Comparison of ENCODE assay signal across 22 cellular contexts in the genomic region with DNA sequence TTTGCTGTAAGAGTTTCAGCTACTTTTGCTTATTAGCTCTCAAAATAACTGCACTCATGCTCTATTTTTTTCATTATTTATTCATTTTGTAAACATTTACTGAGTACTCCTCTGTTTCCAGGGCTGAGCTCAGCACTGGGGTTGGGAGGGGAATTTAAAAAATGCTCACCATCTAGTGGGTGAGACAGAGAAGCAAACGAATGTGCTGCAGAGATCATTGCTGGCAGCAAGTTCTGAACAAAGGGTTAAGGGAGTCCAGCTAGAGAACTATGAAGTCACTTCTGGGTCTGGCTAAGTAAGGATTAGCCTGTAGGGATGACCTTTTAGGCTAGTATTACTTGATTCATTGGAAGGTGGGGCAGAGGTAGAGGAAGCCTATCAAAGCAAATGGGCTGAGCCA.
DNase-seq lines count a peak whose midpoint lies in the region; ATAC-seq, FAIRE-seq and TF ChIP-seq lines count a peak whose summit lies in the region.
"Had no signal": no experiment of that assay in that cellular context is flagged by ENCODE, and none has a peak within 500 bp of the region (broad histone marks: within the 10 kb centered on the region; RNA-seq: fewer than 3 reads in every experiment).

No MANE protein-coding gene starts in this region.

- H3K18ac ChIP-seq in H9 (ENCODE audit: insufficient read length, low read depth, low read length), result no peak overlapping the region

- no peak overlapping the region for H2BK120ac ChIP-seq in H9 (ENCODE audit: low read depth, low read length, poor library complexity, severe bottlenecking)

- no peak overlapping the region for H4K5ac ChIP-seq in H9 (ENCODE audit: insufficient read length, low read depth, low read length)

- peak overlapping the region; percentile 44 for H4K91ac ChIP-seq in H9 (ENCODE audit: insufficient read length, low read depth, low read length)

- H3K79me1 ChIP-seq in H9 (ENCODE audit: insufficient read depth, low read depth, low read length, poor library complexity, severe bottlenecking), result no peaks in the 10 kb centered on the region

- H3K9me3 Mint-ChIP-seq in H9, result no peaks in the 10 kb centered on the region
- H3K9me3 Mint-ChIP-seq: CD8-positive, alpha-beta T cell; natural killer cell; stimulated activated memory B cell treated with anti-CD40 and anti-IgM and Interleukin-4, amounts not matched to agents 10 μg/mL and 1 μg/mL and 100 μg/mL, for 72 hours; T-cell had no signal

- H3K4me1 Mint-ChIP-seq in H9, result peaks cover 61 to 65% of the 10 kb centered on the region in 2 experiments

- H3K4me1 ChIP-seq in H9 (ENCODE audit: insufficient read depth, low read length), result peaks cover 25% of the 10 kb centered on the region
- no peaks in the 10 kb centered on the region for H3K4me1 ChIP-seq in breast epithelium
- peaks cover 6 to 8% of the 10 kb centered on the region in 2 donors for H3K4me1 ChIP-seq in left lung
- H3K4me1 ChIP-seq in smooth muscle cell (ENCODE audit: low read depth), result peaks cover 8% of the 10 kb centered on the region
- peaks cover 0 to 4% (median 0%) of the 10 kb centered on the region in 3 donors for H3K4me1 ChIP-seq in esophagus squamous epithelium

- no peak overlapping the region for H3K4me3 ChIP-seq in breast epithelium
- H3K4me3 ChIP-seq in left lung, result no peak overlapping the region
- H3K4me3 ChIP-seq in smooth muscle cell, result no peak overlapping the region
- no peak overlapping the region for H3K4me3 ChIP-seq in esophagus squamous epithelium
- H3K4me3 ChIP-seq: thoracic aorta had no signal

- H2AFZ ChIP-seq in H9 (ENCODE audit: low read length) (no peak overlapping the region), smooth muscle cell (ENCODE audit: low read depth) (no peak overlapping the region)

- intact Hi-C loops in breast epithelium (cut with DNase I; ENCODE audit: low total_unique reads) (no loop called here), left lung (cut with DNase I) (no loop called here), esophagus squamous epithelium (cut with DNase I) (no loop called here)

- H3K27ac ChIP-seq in H9 (ENCODE audit: insufficient read length, low read depth, low read length), result peak overlapping the region; percentile 65
- H3K27ac ChIP-seq in breast epithelium, result peak overlapping the region; percentile 62 to 77
- no peak overlapping the region for H3K27ac ChIP-seq in left lung
- H3K27ac ChIP-seq in smooth muscle cell (ENCODE audit: low read depth), result peak overlapping the region; percentile 36
- no peak overlapping the region for H3K27ac ChIP-seq in esophagus squamous epithelium
- H3K27ac ChIP-seq: thoracic aorta had no signal

- H4K8ac ChIP-seq in H9 (replicated peaks; ENCODE audit: insufficient read length, low read depth, low read length), result no peak overlapping the region

- H3K9ac ChIP-seq in H9 (ENCODE audit: extremely low read depth, insufficient read length, low read length) (no peak overlapping the region), smooth muscle cell (ENCODE audit: low read depth) (no peak overlapping the region)

- no peak overlapping the region for H2BK20ac ChIP-seq in H9 (ENCODE audit: low read depth, low read length, poor library complexity, severe bottlenecking)

- H3K4ac ChIP-seq in H9 (ENCODE audit: low read depth, low read length), result no peak overlapping the region

- no peak for TF ChIP-seq POLR2A in breast epithelium (IDR thresholded peaks at IDR 0.05)
- no peak for TF ChIP-seq POLR2A in esophagus squamous epithelium (IDR thresholded peaks at IDR 0.05)

- ATAC-seq in left lung, result peak; percentile 85
- ATAC-seq: CD8-positive, alpha-beta T cell; natural killer cell; stimulated activated memory B cell treated with anti-CD40 and anti-IgM and Interleukin-4, amounts not matched to agents 10 μg/mL and 1 μg/mL and 100 μg/mL, for 72 hours; T-cell had no signal

- H3F3A ChIP-seq in smooth muscle cell (ENCODE audit: low read depth), result no peaks in the 10 kb centered on the region

- H3K56ac ChIP-seq in H9 (ENCODE audit: insufficient read length, low read depth, low read length), result no peak overlapping the region

- no peaks in the 10 kb centered on the region for H4K20me1 ChIP-seq in H9 (ENCODE audit: control insufficient read depth, insufficient read depth, insufficient read length)
- H4K20me1 ChIP-seq in smooth muscle cell (ENCODE audit: low read depth), result no peaks in the 10 kb centered on the region

- H3K27me3 Mint-ChIP-seq in H9 (ENCODE audit: low read depth), result no peaks in the 10 kb centered on the region
- H3K27me3 Mint-ChIP-seq: activated naive CD8-positive, alpha-beta T cell; stimulated activated memory B cell treated with anti-CD40 and anti-IgM and Interleukin-4, amounts not matched to agents 10 μg/mL and 1 μg/mL and 100 μg/mL, for 72 hours had no signal

- H3K23me2 ChIP-seq in H9 (ENCODE audit: insufficient read length, low read depth, low read length, poor library complexity, severe bottlenecking), result no peaks in the 10 kb centered on the region

- 0 out of 2 replicates have a peak overlapping the region, but pooled peaks have one; percentile 18 for H3K14ac ChIP-seq in H9 (ENCODE audit: insufficient read depth, low read length)

- FAIRE-seq in RCC 7860 (lab: Jason Lieb, UNC), result no peak
- FAIRE-seq: GM12892, H54, islet of Langerhans had no signal

- no peak overlapping the region for H3K4me2 ChIP-seq in H9 (ENCODE audit: insufficient read depth, insufficient read length, low read length)
- no peak overlapping the region for H3K4me2 ChIP-seq in smooth muscle cell

- no peak overlapping the region for H3K4me3 Mint-ChIP-seq in H9
- H3K4me3 Mint-ChIP-seq: activated naive CD8-positive, alpha-beta T cell; CD8-positive, alpha-beta T cell; natural killer cell; stimulated activated memory B cell treated with anti-CD40 and anti-IgM and Interleukin-4, amounts not matched to agents 10 μg/mL and 1 μg/mL and 100 μg/mL, for 72 hours; T-cell had no signal

- no peak overlapping the region for H2BK5ac ChIP-seq in H9 (ENCODE audit: insufficient read length, low read length)

- H3K79me2 ChIP-seq in H9 (ENCODE audit: insufficient read depth, low read length) (no peaks in the 10 kb centered on the region), smooth muscle cell (ENCODE audit: low read depth) (no peaks in the 10 kb centered on the region)

- no peak for DNase-seq in H9
- DNase-seq in breast epithelium (ENCODE audit: low spot score in 2 of 2), result no peak
- no peak for DNase-seq in left lung
- DNase-seq in smooth muscle cell (lab: John Stamatoyannopoulos, UW; ENCODE audit: unreplicated experiment), result no peak
- DNase-seq in iPS-NIHi11 (ENCODE audit: low spot score), result no peak
- no peak for DNase-seq in esophagus squamous epithelium (lab: John Stamatoyannopoulos, UW)
- DNase-seq in RCC 7860 (ENCODE audit: low spot score), result no peak
- no peak for DNase-seq in SHP77 (lab: John Stamatoyannopoulos, UW)
- DNase-seq: activated CD4-positive, alpha-beta T cell treated with anti-CD3 and anti-CD28 coated beads for 48 hours; CD8-positive, alpha-beta T cell; DMS79; natural killer cell; NCI-H526; Right ventricle myocardium superior; stimulated activated CD4-positive, alpha-beta T cell treated with anti-CD3 and anti-CD28 coated beads, Interleukin-1b, Interleukin-23, amount 100 ng/mL, for 48 hours; T-cell had no signal

- no peak overlapping the region for H3T11ph ChIP-seq in H9 (ENCODE audit: low read length)

- no peaks in the 10 kb centered on the region for H3K27me3 ChIP-seq in H9 (ENCODE audit: insufficient read depth, low read length)
- no peaks in the 10 kb centered on the region for H3K27me3 ChIP-seq in breast epithelium
- H3K27me3 ChIP-seq in left lung, result no peaks in the 10 kb centered on the region
- H3K27me3 ChIP-seq in smooth muscle cell (ENCODE audit: low read depth), result no peaks in the 10 kb centered on the region
- no peaks in the 10 kb centered on the region for H3K27me3 ChIP-seq in esophagus squamous epithelium

- H2BK15ac ChIP-seq in H9 (ENCODE audit: low read depth, low read length), result no peak overlapping the region

- H3K23ac ChIP-seq in H9 (ENCODE audit: insufficient read length, low read depth, low read length), result no peak overlapping the region

- H2AK5ac ChIP-seq in H9 (ENCODE audit: insufficient read length, low read length), result no peak overlapping the region

- no CpG with 5 or more reads among the region's 1 CpG for WGBS in H9 (ENCODE audit: extremely low coverage, insufficient read length, low lambda C conversion rate)
- 4% methylated on average over 1 of the region's 1 CpG for WGBS in smooth muscle cell (ENCODE audit: low lambda C conversion rate)
- WGBS in esophagus squamous epithelium, 2 donors, result 11 to 33% methylated on average over 1 of the region's 1 CpG

- H3K9me3 ChIP-seq in H9 (ENCODE audit: control insufficient read depth, low read depth, low read length), result no peaks in the 10 kb centered on the region
- H3K9me3 ChIP-seq in breast epithelium, result no peaks in the 10 kb centered on the region
- no peaks in the 10 kb centered on the region for H3K9me3 ChIP-seq in left lung
- no peaks in the 10 kb centered on the region for H3K9me3 ChIP-seq in smooth muscle cell (replicated peaks; ENCODE audit: low read depth)
- no peaks in the 10 kb centered on the region for H3K9me3 ChIP-seq in esophagus squamous epithelium
- H3K9me3 ChIP-seq: thoracic aorta had no signal

- TF ChIP-seq CTCF in H9 (conservative IDR thresholded peaks at IDR 0.05) (no peak), breast epithelium (IDR thresholded peaks at IDR 0.05) (no peak), left lung (IDR thresholded peaks at IDR 0.05) (no peak), smooth muscle cell (IDR thresholded peaks at IDR 0.05; ENCODE audit: borderline replicate concordance, insufficient read depth, poor library complexity, severe bottlenecking) (no peak), esophagus squamous epithelium (IDR thresholded peaks at IDR 0.05) (no peak)

- no peaks in the 10 kb centered on the region; a peak in 1 of 7 replicates for H3K36me3 Mint-ChIP-seq in H9 (ENCODE audit: insufficient read depth in 1 of 3, low read depth in 3 of 3)
- H3K36me3 Mint-ChIP-seq: activated naive CD8-positive, alpha-beta T cell; CD8-positive, alpha-beta T cell; natural killer cell; stimulated activated memory B cell treated with anti-CD40 and anti-IgM and Interleukin-4, amounts not matched to agents 10 μg/mL and 1 μg/mL and 100 μg/mL, for 72 hours; T-cell had no signal

- H3K36me3 ChIP-seq in breast epithelium (no peaks in the 10 kb centered on the region), left lung (no peaks in the 10 kb centered on the region), smooth muscle cell (ENCODE audit: low read depth) (no peaks in the 10 kb centered on the region), esophagus squamous epithelium (no peaks in the 10 kb centered on the region)
- H3K36me3 ChIP-seq: thoracic aorta had no signal

- H3K27ac Mint-ChIP-seq in H9, result peak overlapping the region; percentile 7 to 95 (median 64); a peak in 6 of 7 replicates
- H3K27ac Mint-ChIP-seq: activated naive CD8-positive, alpha-beta T cell; CD8-positive, alpha-beta T cell; natural killer cell; stimulated activated memory B cell treated with anti-CD40 and anti-IgM and Interleukin-4, amounts not matched to agents 10 μg/mL and 1 μg/mL and 100 μg/mL, for 72 hours; T-cell had no signal

- no peak overlapping the region for H2BK12ac ChIP-seq in H9 (ENCODE audit: insufficient read length, low read depth, low read length)

Comparison
In these comparisons a context has a peak if more than half of its experiments do, and no peak if none do; other contexts are left out.
1. H3K27ac ChIP-seq: peak in H9 (single experiment), breast epithelium (2 of 2) and smooth muscle cell (single experiment); none in left lung (0 of 2) and esophagus squamous epithelium (0 of 4).